In genomic region chr3:48788544-48789162, GRCh38 we compare ENCODE assay signal across 24 cellular contexts. TPM values are rescaled to one million over a fixed set of nuclear protein-coding genes. Genes with fewer than 3 reads are reported as not detected.
DNase-seq lines count a peak whose midpoint lies in the region; ATAC-seq and TF ChIP-seq lines count a peak whose summit lies in the region.
"Had no signal": no experiment of that assay in that cellular context is flagged by ENCODE, and none has a peak within 500 bp of the region (broad histone marks: within the 10 kb centered on the region; RNA-seq: fewer than 3 reads in every experiment).

No MANE protein-coding gene starts in this region.

- peak in 1 of 3 donors; percentile 24 for DNase-seq in CD4-positive, CD25-positive, alpha-beta regulatory T cell
- DNase-seq in CD8-positive, alpha-beta T cell: peak in 1 of 7 experiments; percentile 5
- DNase-seq in central memory CD8-positive, alpha-beta T cell (ENCODE audit: low spot score in 2 of 2): no peak
- no peak for DNase-seq in SHP77 treated with DMSO at 0.1 percent for 48 hours (lab: John Stamatoyannopoulos, UW)
- DNase-seq: activated CD4-positive, alpha-beta T cell treated with anti-CD3 and anti-CD28 coated beads, Interleukin-2, amount 50 U/mL, for 1 hour; DMS 273 treated with DMSO at 0.1 percent for 48 hours; effector CD4-positive, alpha-beta T cell; foreskin fibroblast; heart right ventricle; KG1; left cardiac atrium; mammary epithelial cell; NCI-H1048; NCI-H187; NCI-H2227 treated with DMSO at 0.1 percent for 48 hours; NCI-H69; SJCRH30 had no signal

- intact Hi-C loops in CD8-positive, alpha-beta T cell (cut with DNase I, micrococcal nuclease): loop anchor here (5.0 to 10.0 kb wide), 2 partner anchors 56 to 59 kb away; partner anchors contain the start of gene PRKAR2A (in 2 of the 2)

- peak overlapping the region; percentile 32 to 86 (median 62) for H3K27ac Mint-ChIP-seq in CD4-positive, CD25-positive, alpha-beta regulatory T cell
- peak overlapping the region; percentile 45 for H3K27ac Mint-ChIP-seq in CD8-positive, alpha-beta T cell
- peak overlapping the region; percentile 58 for H3K27ac Mint-ChIP-seq in T-helper 1 cell treated with Interleukin-12 subunit alpha and Interleukin-12 subunit beta and Interleukin-4 antibody, amounts not matched to agents 30 μg/mL and 1 μg/mL, for 36 hours
- peak overlapping the region; percentile 55 for H3K27ac Mint-ChIP-seq in central memory CD8-positive, alpha-beta T cell (ENCODE audit: low read depth)

- H3K27me3 Mint-ChIP-seq in CD4-positive, CD25-positive, alpha-beta regulatory T cell: no peaks in the 10 kb centered on the region
- no peaks in the 10 kb centered on the region for H3K27me3 Mint-ChIP-seq in CD8-positive, alpha-beta T cell (ENCODE audit: low read depth)
- H3K27me3 Mint-ChIP-seq in T-helper 1 cell treated with Interleukin-12 subunit alpha and Interleukin-12 subunit beta and Interleukin-4 antibody, amounts not matched to agents 30 μg/mL and 1 μg/mL, for 36 hours (ENCODE audit: low read depth): no peaks in the 10 kb centered on the region
- H3K27me3 Mint-ChIP-seq in central memory CD8-positive, alpha-beta T cell: no peaks in the 10 kb centered on the region

- peaks cover 9% of the 10 kb centered on the region for H3K36me3 ChIP-seq in CD4-positive, CD25-positive, alpha-beta regulatory T cell (ENCODE audit: control insufficient read depth, insufficient read depth, low read length)
- H3K36me3 ChIP-seq in CD8-positive, alpha-beta T cell (ENCODE audit: insufficient read depth, low read length): peaks cover 5% of the 10 kb centered on the region

- CTCF ChIA-PET in CD8-positive, alpha-beta T cell (lab: Charles Lee): interaction anchor here (0.6 to 1.1 kb wide), 2 partner anchors 40 to 1217 kb away, joined by 4 read pairs; no protein-coding TSS in a partner anchor

- no peaks in the 10 kb centered on the region for H3K9me3 ChIP-seq in CD4-positive, CD25-positive, alpha-beta regulatory T cell (ENCODE audit: control insufficient read depth in 2 of 2, low read length in 2 of 2)
- no peaks in the 10 kb centered on the region for H3K9me3 ChIP-seq in CD8-positive, alpha-beta T cell (ENCODE audit: low read length)
- H3K9me3 ChIP-seq: heart right ventricle, neutrophil, SJCRH30, tibial nerve had no signal

- peaks cover 21% of the 10 kb centered on the region for H3K36me3 Mint-ChIP-seq in CD4-positive, CD25-positive, alpha-beta regulatory T cell
- peaks cover 40% of the 10 kb centered on the region for H3K36me3 Mint-ChIP-seq in CD8-positive, alpha-beta T cell
- H3K36me3 Mint-ChIP-seq in T-helper 1 cell treated with Interleukin-12 subunit alpha and Interleukin-12 subunit beta and Interleukin-4 antibody, amounts not matched to agents 30 μg/mL and 1 μg/mL, for 36 hours (ENCODE audit: low read depth): peaks cover 14% of the 10 kb centered on the region
- H3K36me3 Mint-ChIP-seq in central memory CD8-positive, alpha-beta T cell (ENCODE audit: insufficient read depth): peaks cover 20% of the 10 kb centered on the region

- peak overlapping the region in 1 of 4 donors; percentile 54 for H3K4me3 Mint-ChIP-seq in CD4-positive, CD25-positive, alpha-beta regulatory T cell
- H3K4me3 Mint-ChIP-seq in CD8-positive, alpha-beta T cell: no peak overlapping the region
- no peak overlapping the region for H3K4me3 Mint-ChIP-seq in T-helper 1 cell treated with Interleukin-12 subunit alpha and Interleukin-12 subunit beta and Interleukin-4 antibody, amounts not matched to agents 30 μg/mL and 1 μg/mL, for 36 hours
- no peak overlapping the region for H3K4me3 Mint-ChIP-seq in central memory CD8-positive, alpha-beta T cell

- no peak overlapping the region for H3K27ac ChIP-seq in CD4-positive, CD25-positive, alpha-beta regulatory T cell (ENCODE audit: insufficient read depth, low read length, poor library complexity, severe bottlenecking)
- no peak overlapping the region for H3K27ac ChIP-seq in CD8-positive, alpha-beta T cell (ENCODE audit: low read depth, low read length)
- H3K27ac ChIP-seq: C4-2B, heart right ventricle, neutrophil, SJCRH30, tibial nerve had no signal

- H3K9me3 Mint-ChIP-seq in CD4-positive, CD25-positive, alpha-beta regulatory T cell: no peaks in the 10 kb centered on the region
- no peaks in the 10 kb centered on the region for H3K9me3 Mint-ChIP-seq in CD8-positive, alpha-beta T cell
- H3K9me3 Mint-ChIP-seq in T-helper 1 cell treated with Interleukin-12 subunit alpha and Interleukin-12 subunit beta and Interleukin-4 antibody, amounts not matched to agents 30 μg/mL and 1 μg/mL, for 36 hours: no peaks in the 10 kb centered on the region
- no peaks in the 10 kb centered on the region for H3K9me3 Mint-ChIP-seq in central memory CD8-positive, alpha-beta T cell

- no peak overlapping the region for H3K4me3 ChIP-seq in CD4-positive, CD25-positive, alpha-beta regulatory T cell (ENCODE audit: low read depth, low read length)
- no peak overlapping the region for H3K4me3 ChIP-seq in CD8-positive, alpha-beta T cell (ENCODE audit: low read depth, low read length)
- H3K4me3 ChIP-seq: heart right ventricle, SJCRH30, tibial nerve had no signal

- no peak for ATAC-seq in CD4-positive, CD25-positive, alpha-beta regulatory T cell (ENCODE audit: low read depth in 2 of 2)
- peak; percentile 36 for ATAC-seq in CD8-positive, alpha-beta T cell
- ATAC-seq in central memory CD8-positive, alpha-beta T cell (replicated peaks; ENCODE audit: extremely low read depth, poor library complexity, severe bottlenecking): no peak
- ATAC-seq in HG02678 (IDR thresholded peaks at IDR 0.05; ENCODE audit: unreplicated experiment): no peak
- ATAC-seq in HG02970 (IDR thresholded peaks at IDR 0.05; ENCODE audit: low FRiP score, unreplicated experiment): no peak
- ATAC-seq in HG03025 (IDR thresholded peaks at IDR 0.05; ENCODE audit: low FRiP score, unreplicated experiment): no peak
- ATAC-seq: heart right ventricle, left cardiac atrium had no signal

- no peak for TF ChIP-seq CTCF in CD8-positive, alpha-beta T cell (IDR thresholded peaks at IDR 0.05)

- peaks cover 9 to 26% (median 15%) of the 10 kb centered on the region in 4 donors for H3K4me1 Mint-ChIP-seq in CD4-positive, CD25-positive, alpha-beta regulatory T cell
- H3K4me1 Mint-ChIP-seq in CD8-positive, alpha-beta T cell (ENCODE audit: low read depth): peaks cover 19% of the 10 kb centered on the region
- H3K4me1 Mint-ChIP-seq in T-helper 1 cell treated with Interleukin-12 subunit alpha and Interleukin-12 subunit beta and Interleukin-4 antibody, amounts not matched to agents 30 μg/mL and 1 μg/mL, for 36 hours (ENCODE audit: low read depth): peaks cover 13% of the 10 kb centered on the region
- peaks cover 17% of the 10 kb centered on the region for H3K4me1 Mint-ChIP-seq in central memory CD8-positive, alpha-beta T cell

- POLR2A ChIA-PET in CD8-positive, alpha-beta T cell (lab: Charles Lee): no interaction called here

- H3K27me3 ChIP-seq in CD4-positive, CD25-positive, alpha-beta regulatory T cell (ENCODE audit: control insufficient read depth, insufficient read depth, low read length): no peaks in the 10 kb centered on the region
- no peaks in the 10 kb centered on the region for H3K27me3 ChIP-seq in CD8-positive, alpha-beta T cell (ENCODE audit: insufficient read depth, low read length)
- H3K27me3 ChIP-seq: heart right ventricle, neutrophil, SJCRH30, tibial nerve had no signal

- H3K4me1 ChIP-seq in CD4-positive, CD25-positive, alpha-beta regulatory T cell (ENCODE audit: control insufficient read depth, insufficient read depth, low read length, poor library complexity, severe bottlenecking): peaks cover 9% of the 10 kb centered on the region
- H3K4me1 ChIP-seq in CD8-positive, alpha-beta T cell (ENCODE audit: insufficient read depth, low read length): peaks cover 9% of the 10 kb centered on the region
- H3K4me1 ChIP-seq: SJCRH30, tibial nerve had no signal

RNA-seq across cellular contexts. Expression of gene PRKAR2A, which starts 59.0 kb away (rescaled TPM):
- total RNA-seq in CD4-positive, CD25-positive, alpha-beta regulatory T cell: 29.3 TPM
- polyA plus RNA-seq in CD4-positive, CD25-positive, alpha-beta regulatory T cell: 10 to 100 TPM; 13.4 to 15.3 (median 14.3) TPM
- 10 to 100 TPM; 75.2 to 75.6 TPM for total RNA-seq in CD8-positive, alpha-beta T cell
